Comparison of ENCODE assay signal across 16 cellular contexts in genomic region chr18:32126538-32126937, GRCh38. TPM values are rescaled to one million over a fixed set of nuclear protein-coding genes. Genes with fewer than 3 reads are reported as not detected.
DNase-seq lines count a peak whose midpoint lies in the region; ATAC-seq, FAIRE-seq and TF ChIP-seq lines count a peak whose summit lies in the region.
"Had no signal": no experiment of that assay in that cellular context is flagged by ENCODE, and none has a peak within 500 bp of the region (broad histone marks: within the 10 kb centered on the region; RNA-seq: fewer than 3 reads in every experiment).

No MANE protein-coding gene starts in this region.

- H3K9me3 Mint-ChIP-seq in activated T-cell treated with anti-CD3 and anti-CD28 coated beads, Interleukin-2, amount 50 U/mL, for 72 hours, result no peaks in the 10 kb centered on the region
- no peaks in the 10 kb centered on the region for H3K9me3 Mint-ChIP-seq in activated naive CD8-positive, alpha-beta T cell treated with anti-CD3 and anti-CD28 coated beads, Interleukin-2, amount 50 U/mL, for 24 hours
- H3K9me3 Mint-ChIP-seq: CD4-positive, alpha-beta T cell; GM23338 had no signal

- TF ChIP-seq CTCF in D721Med (IDR thresholded peaks at IDR 0.05; ENCODE audit: insufficient read depth, missing control alignments), result no peak

- no peak for ATAC-seq in activated T-cell treated with anti-CD3 and anti-CD28 coated beads, Interleukin-2, amount 50 U/mL, for 72 hours (replicated peaks in 1 of 2)
- ATAC-seq in activated naive CD8-positive, alpha-beta T cell treated with anti-CD3 and anti-CD28 coated beads, Interleukin-2, amount 50 U/mL, for 24 hours, result no peak
- ATAC-seq: GM12878, GM23338 had no signal

- DNase-seq in activated T-cell treated with anti-CD3 and anti-CD28 coated beads, Interleukin-2, amount 50 U/mL, for 72 hours, result no peak
- no peak for DNase-seq in activated T-cell treated with anti-CD3 and anti-CD28 coated beads, Interleukin-2, amount 50 U/mL, for 48 hours
- no peak for DNase-seq in D721Med (ENCODE audit: insufficient read length, low spot score)
- no peak for DNase-seq in activated naive CD8-positive, alpha-beta T cell treated with anti-CD3 and anti-CD28 coated beads, Interleukin-2, amount 50 U/mL, for 24 hours
- DNase-seq in superior temporal gyrus (ENCODE audit: extremely low spot score), result peak; percentile 9
- DNase-seq in activated effector memory CD4-positive, alpha-beta T cell treated with Interleukin-2 at 50 U/mL for 16 hours, result no peak
- no peak for DNase-seq in HuH-7.5 (ENCODE audit: low spot score)
- DNase-seq: C1 segment of cervical spinal cord; Calu3; CD4-positive, alpha-beta T cell; DMS79; H7 had no signal

- no peaks in the 10 kb centered on the region for H3K27me3 Mint-ChIP-seq in activated T-cell treated with anti-CD3 and anti-CD28 coated beads, Interleukin-2, amount 50 U/mL, for 72 hours (ENCODE audit: low read depth)
- no peaks in the 10 kb centered on the region for H3K27me3 Mint-ChIP-seq in activated naive CD8-positive, alpha-beta T cell treated with anti-CD3 and anti-CD28 coated beads, Interleukin-2, amount 50 U/mL, for 24 hours
- H3K27me3 Mint-ChIP-seq: B cell; CD4-positive, alpha-beta T cell had no signal

- peaks cover 5 to 22% of the 10 kb centered on the region in 2 donors for H3K36me3 Mint-ChIP-seq in activated T-cell treated with anti-CD3 and anti-CD28 coated beads, Interleukin-2, amount 50 U/mL, for 72 hours (ENCODE audit: insufficient read depth in 2 of 2)
- H3K36me3 Mint-ChIP-seq in activated naive CD8-positive, alpha-beta T cell treated with anti-CD3 and anti-CD28 coated beads, Interleukin-2, amount 50 U/mL, for 24 hours (ENCODE audit: low read depth), result peaks cover 41% of the 10 kb centered on the region

- peak overlapping the region; percentile 65 for H3K27ac Mint-ChIP-seq in activated T-cell treated with anti-CD3 and anti-CD28 coated beads, Interleukin-2, amount 50 U/mL, for 72 hours
- H3K27ac Mint-ChIP-seq in activated naive CD8-positive, alpha-beta T cell treated with anti-CD3 and anti-CD28 coated beads, Interleukin-2, amount 50 U/mL, for 24 hours, result peak overlapping the region; percentile 14
- H3K27ac Mint-ChIP-seq: B cell, GM23338 had no signal

- H3K4me3 Mint-ChIP-seq in activated T-cell treated with anti-CD3 and anti-CD28 coated beads, Interleukin-2, amount 50 U/mL, for 72 hours, result no peak overlapping the region
- no peak overlapping the region for H3K4me3 Mint-ChIP-seq in activated naive CD8-positive, alpha-beta T cell treated with anti-CD3 and anti-CD28 coated beads, Interleukin-2, amount 50 U/mL, for 24 hours
- H3K4me3 Mint-ChIP-seq: B cell; CD4-positive, alpha-beta T cell; GM23338 had no signal

- no peaks in the 10 kb centered on the region for H3K4me1 Mint-ChIP-seq in activated T-cell treated with anti-CD3 and anti-CD28 coated beads, Interleukin-2, amount 50 U/mL, for 72 hours (ENCODE audit: low read depth)
- no peaks in the 10 kb centered on the region for H3K4me1 Mint-ChIP-seq in activated naive CD8-positive, alpha-beta T cell treated with anti-CD3 and anti-CD28 coated beads, Interleukin-2, amount 50 U/mL, for 24 hours
- H3K4me1 Mint-ChIP-seq: B cell, GM23338 had no signal

- peak; percentile 71 for FAIRE-seq in D721Med (lab: Jason Lieb, UNC)
- FAIRE-seq: GM12878, GM18507 had no signal

RNA-seq across cellular contexts. Expression of gene RNF138, which starts 34.9 kb away (rescaled TPM):
- total RNA-seq in activated T-cell treated with anti-CD3 and anti-CD28 coated beads, Interleukin-2, amount 50 U/mL, for 72 hours, result 10 to 100 TPM; 74.7 to 79.9 TPM
